In genomic region chr20:53609501-53610445, GRCh38 we compare ENCODE assay signal across 1 cellular context.
TF ChIP-seq lines count a peak whose summit lies in the region.

No MANE protein-coding gene starts in this region.

TF ChIP-seq in HCT116, 20 proteins besides CTCF, POLR2A, EP300 and RAD21 (continued from another document):
- TF ChIP-seq JUND (IDR thresholded peaks at IDR 0.05) (no peak), TCF7L2 (IDR thresholded peaks at IDR 0.05; ENCODE audit: borderline replicate concordance, extremely low read depth, insufficient read depth, insufficient read length) (no peak), MAX (IDR thresholded peaks at IDR 0.05) (no peak; the same call in 1 of the 2 replicates), POLR2AphosphoS5 (IDR thresholded peaks at IDR 0.05; ENCODE audit: low read depth, low read length) (no peak), ATF3 (IDR thresholded peaks at IDR 0.05) (no peak)
TF ChIP-seq in HCT116: peak in this region for 0.
